1 cellular context compared by ENCODE assay signal in genomic region chr9:4663956-4664355, GRCh38.
TF ChIP-seq lines count a peak whose summit lies in the region.

No MANE protein-coding gene starts in this region.

TF ChIP-seq in GM23338, 12 proteins besides CTCF, POLR2A, EP300 and RAD21 (continued from another document):
- TF ChIP-seq, protein P1, sequence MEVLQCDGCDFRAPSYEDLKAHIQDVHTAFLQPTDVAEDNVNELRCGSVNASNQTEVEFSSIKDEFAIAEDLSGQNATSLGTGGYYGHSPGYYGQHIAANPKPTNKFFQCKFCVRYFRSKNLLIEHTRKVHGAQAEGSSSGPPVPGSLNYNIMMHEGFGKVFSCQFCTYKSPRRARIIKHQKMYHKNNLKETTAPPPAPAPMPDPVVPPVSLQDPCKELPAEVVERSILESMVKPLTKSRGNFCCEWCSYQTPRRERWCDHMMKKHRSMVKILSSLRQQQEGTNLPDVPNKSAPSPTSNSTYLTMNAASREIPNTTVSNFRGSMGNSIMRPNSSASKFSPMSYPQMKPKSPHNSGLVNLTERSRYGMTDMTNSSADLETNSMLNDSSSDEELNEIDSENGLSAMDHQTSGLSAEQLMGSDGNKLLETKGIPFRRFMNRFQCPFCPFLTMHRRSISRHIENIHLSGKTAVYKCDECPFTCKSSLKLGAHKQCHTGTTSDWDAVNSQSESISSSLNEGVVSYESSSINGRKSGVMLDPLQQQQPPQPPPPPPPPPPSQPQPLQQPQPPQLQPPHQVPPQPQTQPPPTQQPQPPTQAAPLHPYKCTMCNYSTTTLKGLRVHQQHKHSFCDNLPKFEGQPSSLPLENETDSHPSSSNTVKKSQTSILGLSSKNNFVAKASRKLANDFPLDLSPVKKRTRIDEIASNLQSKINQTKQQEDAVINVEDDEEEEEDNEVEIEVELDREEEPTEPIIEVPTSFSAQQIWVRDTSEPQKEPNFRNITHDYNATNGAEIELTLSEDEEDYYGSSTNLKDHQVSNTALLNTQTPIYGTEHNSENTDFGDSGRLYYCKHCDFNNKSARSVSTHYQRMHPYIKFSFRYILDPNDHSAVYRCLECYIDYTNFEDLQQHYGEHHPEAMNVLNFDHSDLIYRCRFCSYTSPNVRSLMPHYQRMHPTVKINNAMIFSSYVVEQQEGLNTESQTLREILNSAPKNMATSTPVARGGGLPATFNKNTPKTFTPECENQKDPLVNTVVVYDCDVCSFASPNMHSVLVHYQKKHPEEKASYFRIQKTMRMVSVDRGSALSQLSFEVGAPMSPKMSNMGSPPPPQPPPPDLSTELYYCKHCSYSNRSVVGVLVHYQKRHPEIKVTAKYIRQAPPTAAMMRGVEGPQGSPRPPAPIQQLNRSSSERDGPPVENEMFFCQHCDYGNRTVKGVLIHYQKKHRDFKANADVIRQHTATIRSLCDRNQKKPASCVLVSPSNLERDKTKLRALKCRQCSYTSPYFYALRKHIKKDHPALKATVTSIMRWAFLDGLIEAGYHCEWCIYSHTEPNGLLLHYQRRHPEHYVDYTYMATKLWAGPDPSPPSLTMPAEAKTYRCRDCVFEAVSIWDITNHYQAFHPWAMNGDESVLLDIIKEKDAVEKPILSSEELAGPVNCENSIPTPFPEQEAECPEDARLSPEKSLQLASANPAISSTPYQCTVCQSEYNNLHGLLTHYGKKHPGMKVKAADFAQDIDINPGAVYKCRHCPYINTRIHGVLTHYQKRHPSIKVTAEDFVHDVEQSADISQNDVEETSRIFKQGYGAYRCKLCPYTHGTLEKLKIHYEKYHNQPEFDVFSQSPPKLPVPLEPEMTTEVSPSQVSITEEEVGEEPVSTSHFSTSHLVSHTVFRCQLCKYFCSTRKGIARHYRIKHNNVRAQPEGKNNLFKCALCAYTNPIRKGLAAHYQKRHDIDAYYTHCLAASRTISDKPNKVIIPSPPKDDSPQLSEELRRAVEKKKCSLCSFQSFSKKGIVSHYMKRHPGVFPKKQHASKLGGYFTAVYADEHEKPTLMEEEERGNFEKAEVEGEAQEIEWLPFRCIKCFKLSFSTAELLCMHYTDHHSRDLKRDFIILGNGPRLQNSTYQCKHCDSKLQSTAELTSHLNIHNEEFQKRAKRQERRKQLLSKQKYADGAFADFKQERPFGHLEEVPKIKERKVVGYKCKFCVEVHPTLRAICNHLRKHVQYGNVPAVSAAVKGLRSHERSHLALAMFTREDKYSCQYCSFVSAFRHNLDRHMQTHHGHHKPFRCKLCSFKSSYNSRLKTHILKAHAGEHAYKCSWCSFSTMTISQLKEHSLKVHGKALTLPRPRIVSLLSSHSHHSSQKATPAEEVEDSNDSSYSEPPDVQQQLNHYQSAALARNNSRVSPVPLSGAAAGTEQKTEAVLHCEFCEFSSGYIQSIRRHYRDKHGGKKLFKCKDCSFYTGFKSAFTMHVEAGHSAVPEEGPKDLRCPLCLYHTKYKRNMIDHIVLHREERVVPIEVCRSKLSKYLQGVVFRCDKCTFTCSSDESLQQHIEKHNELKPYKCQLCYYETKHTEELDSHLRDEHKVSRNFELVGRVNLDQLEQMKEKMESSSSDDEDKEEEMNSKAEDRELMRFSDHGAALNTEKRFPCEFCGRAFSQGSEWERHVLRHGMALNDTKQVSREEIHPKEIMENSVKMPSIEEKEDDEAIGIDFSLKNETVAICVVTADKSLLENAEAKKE (CRISPR knock-in tag; IDR thresholded peaks at IDR 0.05), result no peak
- no peak for TF ChIP-seq JUNB (IDR thresholded peaks at IDR 0.05; ENCODE audit: unreplicated experiment)
TF ChIP-seq in GM23338: peak in this region for 0.
